In genomic region chr13:52450012-52450792, GRCh38 we compare ENCODE assay signal across 1 cellular context.
TF ChIP-seq lines count a peak whose summit lies in the region.

Gene VPS36, minus strand, starts transcription at chr13:52450634. Its CDS starts 40 bp downstream, at chr13:52450594.

TF ChIP-seq in HEK293, 187 proteins besides CTCF, POLR2A, EP300 and RAD21 (continued from another document and continues in another):
- peak; percentile 93 for TF ChIP-seq ZBTB26 (tag by site-specific recombination; optimal IDR thresholded peaks at IDR 0.05)
- peak; percentile 53; the same call in 1 of the 2 replicates for TF ChIP-seq ZNF184 (tag by site-specific recombination; IDR thresholded peaks at IDR 0.05)
- peak; percentile 48 for TF ChIP-seq OSR2 (tag by site-specific recombination; IDR thresholded peaks at IDR 0.05)
- TF ChIP-seq ZNF645 (tag by site-specific recombination; IDR thresholded peaks at IDR 0.05) = no peak
- no peak for TF ChIP-seq MYNN (tag by site-specific recombination; IDR thresholded peaks at IDR 0.05; ENCODE audit: borderline replicate concordance)
- 0 out of 2 replicates have a peak, but pooled peaks have one; percentile 33 for TF ChIP-seq HOXC10 (CRISPR knock-in tag; IDR thresholded peaks at IDR 0.05)
- TF ChIP-seq ZNF426 (tag by site-specific recombination; IDR thresholded peaks at IDR 0.05) = no peak
- peak; percentile 20; the same call in 1 of the 2 replicates for TF ChIP-seq SP2 (tag by site-specific recombination; IDR thresholded peaks at IDR 0.05)
- TF ChIP-seq ZNF561 (tag by site-specific recombination; IDR thresholded peaks at IDR 0.05; ENCODE audit: borderline replicate concordance) = peak; percentile 76
- no peak for TF ChIP-seq ZNF548 (tag by site-specific recombination; IDR thresholded peaks at IDR 0.05)
- TF ChIP-seq SCRT2 (tag by site-specific recombination; IDR thresholded peaks at IDR 0.05) = no peak
- TF ChIP-seq ELK4 (IDR thresholded peaks at IDR 0.05; ENCODE audit: borderline replicate concordance, low read depth, low read length) = no peak
- TF ChIP-seq MEIS1 (CRISPR knock-in tag; IDR thresholded peaks at IDR 0.05; ENCODE audit: borderline replicate concordance) = no peak
- 0 out of 2 replicates have a peak, but pooled peaks have one; percentile 17 for TF ChIP-seq ZNF324 (tag by site-specific recombination; IDR thresholded peaks at IDR 0.05)
- TF ChIP-seq WT1 (tag by site-specific recombination; IDR thresholded peaks at IDR 0.05) = no peak
- no peak for TF ChIP-seq YY2 (tag by site-specific recombination; IDR thresholded peaks at IDR 0.05)
- no peak for TF ChIP-seq ZFHX2 (tag by site-specific recombination; conservative IDR thresholded peaks at IDR 0.05)
- TF ChIP-seq KLF10 (tag by site-specific recombination; IDR thresholded peaks at IDR 0.05) = peak; percentile 68
- TF ChIP-seq GLI4 (tag by site-specific recombination; IDR thresholded peaks at IDR 0.05) = no peak
- no peak for TF ChIP-seq ZNF214 (tag by site-specific recombination; IDR thresholded peaks at IDR 0.05; ENCODE audit: borderline replicate concordance)
- no peak for TF ChIP-seq ZNF768 (tag by site-specific recombination; IDR thresholded peaks at IDR 0.05)
- no peak for TF ChIP-seq SCRT1 (tag by site-specific recombination; IDR thresholded peaks at IDR 0.05; ENCODE audit: borderline replicate concordance)
- TF ChIP-seq ZNF785 (tag by site-specific recombination; IDR thresholded peaks at IDR 0.05) = no peak
- peak; percentile 99 for TF ChIP-seq ZSCAN30 (tag by site-specific recombination; IDR thresholded peaks at IDR 0.05)
- TF ChIP-seq ZNF335 (tag by site-specific recombination; conservative IDR thresholded peaks at IDR 0.05) = peak; percentile 67
- no peak for TF ChIP-seq ZNF488 (tag by site-specific recombination; IDR thresholded peaks at IDR 0.05)
- peak; percentile 65; the same call in 1 of the 2 replicates for TF ChIP-seq ZNF391 (tag by site-specific recombination; IDR thresholded peaks at IDR 0.05; ENCODE audit: borderline replicate concordance, low read depth)
- 0 out of 2 replicates have a peak, but pooled peaks have one; percentile 11 for TF ChIP-seq ZNF596 (tag by site-specific recombination; IDR thresholded peaks at IDR 0.05)
- peak; percentile 81; the same call in 1 of the 2 replicates for TF ChIP-seq ZSCAN5A (tag by site-specific recombination; IDR thresholded peaks at IDR 0.05)
- no peak for TF ChIP-seq ZNF555 (tag by site-specific recombination; conservative IDR thresholded peaks at IDR 0.05)
- TF ChIP-seq HIC1 (tag by site-specific recombination; IDR thresholded peaks at IDR 0.05) = peak; percentile 99
- TF ChIP-seq ZNF76 (tag by site-specific recombination; IDR thresholded peaks at IDR 0.05; ENCODE audit: borderline replicate concordance, low read depth) = peak; percentile 32
- peak; percentile 78; the same call in 1 of the 2 replicates for TF ChIP-seq ZBTB20 (tag by site-specific recombination; IDR thresholded peaks at IDR 0.05)
- TF ChIP-seq ZNF692 (tag by site-specific recombination; IDR thresholded peaks at IDR 0.05) = peak; percentile 26; the same call in 1 of the 2 replicates
- 0 out of 2 replicates have a peak, but pooled peaks have one; percentile 54 for TF ChIP-seq ZNF423 (tag by site-specific recombination; IDR thresholded peaks at IDR 0.05)
- no peak for TF ChIP-seq ZNF121 (tag by site-specific recombination; IDR thresholded peaks at IDR 0.05)
- TF ChIP-seq ZBTB17 (tag by site-specific recombination; IDR thresholded peaks at IDR 0.05) = peak; percentile 75
- peak; percentile 67 for TF ChIP-seq GLIS1 (tag by site-specific recombination; IDR thresholded peaks at IDR 0.05)
- peak; percentile 95 for TF ChIP-seq ZBTB11 (tag by site-specific recombination; conservative IDR thresholded peaks at IDR 0.05; ENCODE audit: low read depth)
- TF ChIP-seq GLIS2 (tag by site-specific recombination; IDR thresholded peaks at IDR 0.05) = peak; percentile 72; the same call in 1 of the 2 replicates
- peak; percentile 28; the same call in 1 of the 2 replicates for TF ChIP-seq ZFP69B (tag by site-specific recombination; IDR thresholded peaks at IDR 0.05)
- TF ChIP-seq BCL11A (tag by site-specific recombination; IDR thresholded peaks at IDR 0.05; ENCODE audit: low read depth) = no peak
- TF ChIP-seq ZNF654 (tag by site-specific recombination; IDR thresholded peaks at IDR 0.05; ENCODE audit: low read depth) = peak; percentile 47; the same call in 1 of the 2 replicates
- TF ChIP-seq TSHZ1 (tag by site-specific recombination; IDR thresholded peaks at IDR 0.05; ENCODE audit: borderline replicate concordance) = no peak
